In genomic region chr4:175470141-175470540, GRCh38 we compare ENCODE assay signal across 14 cellular contexts.
DNase-seq lines count a peak whose midpoint lies in the region; ATAC-seq and TF ChIP-seq lines count a peak whose summit lies in the region.
"Had no signal": no experiment of that assay in that cellular context is flagged by ENCODE, and none has a peak within 500 bp of the region (broad histone marks: within the 10 kb centered on the region; RNA-seq: fewer than 3 reads in every experiment).

No MANE protein-coding gene starts in this region.

- H3K27me3 ChIP-seq in Panc1 (ENCODE audit: control insufficient read depth, insufficient read depth, low read length), result no peaks in the 10 kb centered on the region
- H3K27me3 ChIP-seq: hepatocyte had no signal

- TF ChIP-seq CTCF in Panc1 (IDR thresholded peaks at IDR 0.05) (no peak), choroid plexus epithelial cell (conservative IDR thresholded peaks at IDR 0.05; ENCODE audit: low read depth, low read length) (no peak)

- DNase-seq in GM04503 (ENCODE audit: low read depth) (peak; percentile 10), Panc1 (ENCODE audit: low read depth, low spot score) (no peak), choroid plexus epithelial cell (ENCODE audit: low read depth) (peak; percentile 76), hypothalamus (lab: John Stamatoyannopoulos, UW) (no peak), GM19240 (ENCODE audit: insufficient read length, low spot score) (no peak), UCSD-AML1 (lab: John Stamatoyannopoulos, UW; ENCODE audit: unreplicated experiment) (no peak)
- DNase-seq: activated naive CD8-positive, alpha-beta T cell treated with anti-CD3 and anti-CD28 coated beads, Interleukin-2, amount 50 U/mL, for 24 hours; central memory CD4-positive, alpha-beta T cell; kidney glomerular epithelial cell; midbrain; NCI-H187 had no signal

- POLR2A ChIA-PET in Panc1 (lab: Charles Lee), result no interaction called here

- in situ Hi-C loops in Panc1 (cut with HindIII; ENCODE audit: low pct_unique_long_range_greater_than_20kb, low sequenced_read_pairs), result no loop called here

- CTCF ChIA-PET in Panc1 (lab: Charles Lee), result no interaction called here

- intact Hi-C loops in Panc1 (cut with micrococcal nuclease; ENCODE audit: unreplicated experiment), result no loop called here

- H3K4me1 ChIP-seq in Panc1 (ENCODE audit: control insufficient read depth, insufficient read depth, low read length), result no peaks in the 10 kb centered on the region

- no peak overlapping the region for H3K27ac ChIP-seq in Panc1 (ENCODE audit: low read length)
- H3K27ac ChIP-seq: hepatocyte had no signal

- 0 out of 2 replicates have a peak, but pooled peaks have one; percentile 58 for ATAC-seq in Panc1
- no peak for ATAC-seq in GM21367 (IDR thresholded peaks at IDR 0.05; ENCODE audit: unreplicated experiment)
- ATAC-seq: activated CD4-positive, CD25-positive, alpha-beta regulatory T cell treated with anti-CD3 and anti-CD28 coated beads, Interleukin-2, amount 50 U/mL, for 24 hours; activated naive CD8-positive, alpha-beta T cell treated with anti-CD3 and anti-CD28 coated beads, Interleukin-2, amount 50 U/mL, for 24 hours had no signal

- no TSS peak for BruUV-seq in Panc1 (replicated peaks; lab: Mats Ljungman, UMichigan)

- H3K9me3 ChIP-seq in Panc1 (ENCODE audit: control insufficient read depth, insufficient read depth, low read depth, low read length), result no peaks in the 10 kb centered on the region

- H3K36me3 ChIP-seq in Panc1 (ENCODE audit: control insufficient read depth, insufficient read depth, low read length), result no peaks in the 10 kb centered on the region

- no peak overlapping the region for H3K4me3 ChIP-seq in Panc1 (ENCODE audit: low read depth in 2 of 2, low read length in 2 of 2)
- H3K4me3 ChIP-seq in choroid plexus epithelial cell (ENCODE audit: low read depth, low read length), result no peak overlapping the region
- H3K4me3 ChIP-seq: hepatocyte had no signal

Comparison
In these comparisons a context has a peak if more than half of its experiments do, and no peak if none do; other contexts are left out.
1. DNase-seq: peak in GM04503 (single experiment) and choroid plexus epithelial cell (single experiment); none in Panc1 (single experiment), hypothalamus (0 of 51), GM19240 (single experiment) and UCSD-AML1 (single experiment).